In the genomic region with DNA sequence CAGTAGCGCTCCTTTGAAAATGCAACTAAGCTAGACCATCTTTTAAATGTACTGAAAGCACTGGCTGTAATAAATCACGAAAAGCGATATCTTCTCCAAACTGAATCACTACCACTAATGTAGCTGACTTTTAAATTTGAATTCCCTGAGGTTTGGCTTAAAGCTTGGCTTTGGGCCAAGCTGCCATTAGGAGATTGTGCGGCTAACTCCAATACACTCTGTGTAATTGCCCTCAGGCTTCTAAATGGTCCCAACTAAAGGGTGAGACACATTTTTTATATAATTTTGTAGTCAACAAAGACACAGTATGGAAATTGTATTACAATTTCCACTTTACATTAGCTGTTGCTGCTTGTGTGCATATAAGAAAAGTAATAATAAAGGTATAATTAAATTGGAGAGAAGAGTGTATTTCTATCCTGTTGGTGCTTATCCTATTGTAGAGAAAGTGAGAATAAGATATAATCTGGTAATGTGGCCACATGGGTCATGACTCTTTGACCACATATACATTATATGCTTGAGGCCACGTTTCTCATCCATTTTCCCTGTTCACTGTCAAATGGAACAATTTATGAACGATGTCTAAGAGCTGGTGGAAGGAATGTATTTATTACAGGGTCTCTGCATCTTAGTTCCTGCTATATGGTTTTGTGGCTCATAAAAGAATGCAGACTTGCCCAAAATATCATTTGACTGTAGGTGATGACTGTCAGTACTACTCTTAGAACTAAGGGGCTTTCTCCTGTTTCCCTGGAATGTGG, we compare ENCODE assay signal across 15 cellular contexts.
DNase-seq lines count a peak whose midpoint lies in the region; ATAC-seq and TF ChIP-seq lines count a peak whose summit lies in the region.
"Had no signal": no experiment of that assay in that cellular context is flagged by ENCODE, and none has a peak within 500 bp of the region (broad histone marks: within the 10 kb centered on the region; RNA-seq: fewer than 3 reads in every experiment).

No MANE protein-coding gene starts in this region.

- no peaks in the 10 kb centered on the region for H3K36me3 ChIP-seq in breast epithelium
- H3K36me3 ChIP-seq in esophagus muscularis mucosa = no peaks in the 10 kb centered on the region
- H3K36me3 ChIP-seq: esophagus squamous epithelium had no signal

- TF ChIP-seq CTCF in MCF 10A (IDR thresholded peaks at IDR 0.05; ENCODE audit: unreplicated experiment) = no peak
- TF ChIP-seq CTCF in breast epithelium (IDR thresholded peaks at IDR 0.05) = no peak
- no peak for TF ChIP-seq CTCF in choroid plexus epithelial cell (conservative IDR thresholded peaks at IDR 0.05; ENCODE audit: low read depth, low read length)
- TF ChIP-seq CTCF in esophagus muscularis mucosa (IDR thresholded peaks at IDR 0.05) = no peak

- H3K4me1 Mint-ChIP-seq in MCF 10A (ENCODE audit: insufficient read depth, unreplicated experiment) = peaks cover 20% of the 10 kb centered on the region

- intact Hi-C loops in MCF 10A (cut with micrococcal nuclease) (no loop called here), breast epithelium (cut with DNase I; ENCODE audit: low total_unique reads) (no loop called here), sciatic nerve (cut with DNase I) (no loop called here), esophagus muscularis mucosa (cut with DNase I) (no loop called here)

- 68% methylated on average over 6 of the region's 6 CpGs for WGBS in esophagus muscularis mucosa

- POLR2A ChIA-PET in MCF 10A (lab: Yijun Ruan, JAX) = interaction anchor here (0.6 to 0.8 kb wide), 2 partner anchors 16 to 150 kb away, joined by 3 to 6 read pairs; no protein-coding TSS in a partner anchor

- BruUV-seq in MCF 10A (replicated peaks; lab: Mats Ljungman, UMichigan) = no TSS peak

- H3K27me3 Mint-ChIP-seq in MCF 10A (ENCODE audit: insufficient read depth, unreplicated experiment) = no peaks in the 10 kb centered on the region

- peak; percentile 23 for DNase-seq in MCF 10A (ENCODE audit: unreplicated experiment)
- DNase-seq in breast epithelium (ENCODE audit: low spot score in 2 of 2) = no peak
- DNase-seq in NCI-H82 treated with DMSO at 0.1 percent for 48 hours (lab: John Stamatoyannopoulos, UW; ENCODE audit: unreplicated experiment) = peak; percentile 50
- DNase-seq in choroid plexus epithelial cell (ENCODE audit: low read depth) = peak; percentile 77
- no peak for DNase-seq in sciatic nerve (ENCODE audit: low spot score)
- no peak for DNase-seq in esophagus muscularis mucosa (ENCODE audit: extremely low spot score)
- DNase-seq: activated T-cell treated with anti-CD3 and anti-CD28 coated beads, Interleukin-2, amount 50 U/mL, for 72 hours; central memory CD4-positive, alpha-beta T cell; esophagus squamous epithelium; GDM1; kidney; stimulated activated CD4-positive, alpha-beta T cell treated with anti-CD3 and anti-CD28 coated beads, Interleukin-15, amount 100 ng/mL, for 24 hours had no signal

- H3K4me3 ChIP-seq in breast epithelium (no peak overlapping the region), choroid plexus epithelial cell (ENCODE audit: low read depth, low read length) (no peak overlapping the region), esophagus muscularis mucosa (no peak overlapping the region)
- H3K4me3 ChIP-seq: esophagus squamous epithelium had no signal

- H3K9me3 ChIP-seq in breast epithelium (no peaks in the 10 kb centered on the region), esophagus muscularis mucosa (no peaks in the 10 kb centered on the region)
- H3K9me3 ChIP-seq: esophagus squamous epithelium had no signal

- H3K27ac Mint-ChIP-seq in MCF 10A (ENCODE audit: low read depth, unreplicated experiment) = no peak overlapping the region
- H3K27ac Mint-ChIP-seq: activated T-cell treated with anti-CD3 and anti-CD28 coated beads, Interleukin-2, amount 50 U/mL, for 72 hours had no signal

- CTCF ChIA-PET in MCF 10A (lab: Yijun Ruan, JAX) = interaction anchor here (0.7 to 1.0 kb wide), 4 partner anchors 8 to 277 kb away, joined by 3 to 4 read pairs (median 3); no protein-coding TSS in a partner anchor

- H3K27ac ChIP-seq in breast epithelium = no peak overlapping the region
- H3K27ac ChIP-seq in esophagus muscularis mucosa (replicated peaks in 1 of 4) = no peak overlapping the region
- H3K27ac ChIP-seq: esophagus squamous epithelium, VCaP had no signal

- H3K4me1 ChIP-seq in breast epithelium (no peaks in the 10 kb centered on the region), esophagus muscularis mucosa (no peaks in the 10 kb centered on the region)
- H3K4me1 ChIP-seq: esophagus squamous epithelium had no signal

- ATAC-seq in HG02938 (IDR thresholded peaks at IDR 0.05; ENCODE audit: unreplicated experiment) (no peak), sciatic nerve (no peak), HG03196 (IDR thresholded peaks at IDR 0.05; ENCODE audit: unreplicated experiment) (no peak)
- ATAC-seq: activated T-cell treated with anti-CD3 and anti-CD28 coated beads, Interleukin-2, amount 50 U/mL, for 72 hours had no signal

- no peak overlapping the region for H3K4me3 Mint-ChIP-seq in MCF 10A (ENCODE audit: unreplicated experiment)
- H3K4me3 Mint-ChIP-seq: activated T-cell treated with anti-CD3 and anti-CD28 coated beads, Interleukin-2, amount 50 U/mL, for 72 hours had no signal

- no peaks in the 10 kb centered on the region for H3K27me3 ChIP-seq in breast epithelium
- peaks cover 0 to 4% (median 0%) of the 10 kb centered on the region in 4 donors for H3K27me3 ChIP-seq in esophagus muscularis mucosa
- H3K27me3 ChIP-seq: esophagus squamous epithelium had no signal

- no peaks in the 10 kb centered on the region for H3K36me3 Mint-ChIP-seq in MCF 10A (ENCODE audit: insufficient read depth, unreplicated experiment)

- TF ChIP-seq POLR2A in breast epithelium (IDR thresholded peaks at IDR 0.05) (no peak), esophagus muscularis mucosa (IDR thresholded peaks at IDR 0.05; ENCODE audit: low read depth) (no peak)

- no peak for TF ChIP-seq EP300 in esophagus muscularis mucosa (IDR thresholded peaks at IDR 0.05)

- no peaks in the 10 kb centered on the region for H3K9me3 Mint-ChIP-seq in MCF 10A (ENCODE audit: unreplicated experiment)
- H3K9me3 Mint-ChIP-seq: activated T-cell treated with anti-CD3 and anti-CD28 coated beads, Interleukin-2, amount 50 U/mL, for 72 hours had no signal

Comparison
In these comparisons a context has a peak if more than half of its experiments do, and no peak if none do; other contexts are left out.
1. DNase-seq: peak in MCF 10A (single experiment), NCI-H82 treated with DMSO at 0.1 percent for 48 hours (single experiment) and choroid plexus epithelial cell (single experiment); none in breast epithelium (0 of 2), sciatic nerve (single experiment) and esophagus muscularis mucosa (single experiment).